22 cellular contexts compared by ENCODE assay signal in the genomic region with DNA sequence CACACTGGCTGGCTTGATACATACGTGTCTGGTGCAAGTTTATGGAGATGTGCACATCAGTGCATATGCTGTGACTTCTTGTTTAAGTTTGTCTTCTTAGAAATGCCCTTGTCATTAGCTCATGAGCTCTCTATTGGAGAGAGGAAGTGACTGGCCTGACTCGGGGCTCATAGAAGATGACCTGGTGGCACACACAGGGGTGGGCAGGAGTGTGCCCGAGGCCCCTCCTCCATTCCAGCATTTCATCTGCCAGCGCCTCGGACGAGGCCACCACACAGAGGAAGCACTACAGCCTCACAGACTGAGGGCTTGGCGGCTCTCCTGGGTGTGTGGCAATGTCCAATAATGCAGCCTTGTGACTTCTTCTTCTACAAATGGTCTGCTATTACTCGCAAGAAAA.
"Had no signal": no experiment of that assay in that cellular context is flagged by ENCODE, and none has a peak within 500 bp of the region (broad histone marks: within the 10 kb centered on the region; RNA-seq: fewer than 3 reads in every experiment).

No MANE protein-coding gene starts in this region.

- H3K4me1 Mint-ChIP-seq: stimulated activated memory B cell treated with anti-CD40 and anti-IgM and Interleukin-4, amounts not matched to agents 10 μg/mL and 1 μg/mL and 100 μg/mL, for 72 hours had no signal

- H3K27me3 ChIP-seq: dorsolateral prefrontal cortex, right atrium auricular region, testis, upper lobe of left lung, uterus had no signal

- H3K4me3 ChIP-seq: dorsolateral prefrontal cortex, lower lobe of right lung, prostate gland, right atrium auricular region, skin epidermis, spleen, testis, tibial artery, upper lobe of left lung, uterus had no signal

- ATAC-seq: left ventricle myocardium superior; stimulated activated memory B cell treated with anti-CD40 and anti-IgM and Interleukin-4, amounts not matched to agents 10 μg/mL and 1 μg/mL and 100 μg/mL, for 72 hours; stimulated activated naive CD8-positive, alpha-beta T cell treated with anti-CD3 and anti-CD28 coated beads, Interleukin-15, Interleukin-2, amounts not matched to agents 100 U/mL and 50 U/mL, for 24 hours had no signal

- DNase-seq: dorsolateral prefrontal cortex; effector CD4-positive, alpha-beta T cell; hypothalamus; left ventricle myocardium superior; lower lobe of right lung; nephron progenitor cell; nucleus accumbens; spleen; stimulated activated CD4-positive, alpha-beta T cell treated with anti-CD3 and anti-CD28 coated beads, Interleukin-4, amount 100 ng/mL, for 4 hours; stimulated activated naive CD8-positive, alpha-beta T cell treated with anti-CD3 and anti-CD28 coated beads, Interleukin-15, Interleukin-2, amounts not matched to agents 100 U/mL and 50 U/mL, for 24 hours; substantia nigra; testis; tibial artery; upper lobe of left lung; uterus had no signal

- H3K27ac ChIP-seq: dorsolateral prefrontal cortex, lower lobe of right lung, prostate gland, right atrium auricular region, skin epidermis, spleen, testis, tibial artery, upper lobe of left lung, uterus had no signal

- H3K9me3 ChIP-seq: lower lobe of right lung, prostate gland, right atrium auricular region, testis, upper lobe of left lung, uterus had no signal

- H3K4me3 Mint-ChIP-seq: nephron progenitor cell; stimulated activated memory B cell treated with anti-CD40 and anti-IgM and Interleukin-4, amounts not matched to agents 10 μg/mL and 1 μg/mL and 100 μg/mL, for 72 hours had no signal

- H3K27ac Mint-ChIP-seq: nephron progenitor cell; stimulated activated memory B cell treated with anti-CD40 and anti-IgM and Interleukin-4, amounts not matched to agents 10 μg/mL and 1 μg/mL and 100 μg/mL, for 72 hours had no signal

- H3K4me1 ChIP-seq: lower lobe of right lung, prostate gland, right atrium auricular region, spleen, testis, tibial artery, upper lobe of left lung, uterus had no signal

- FAIRE-seq: colon, frontal cortex, keratinocyte had no signal

- H3K36me3 ChIP-seq: lower lobe of right lung, prostate gland, right atrium auricular region, spleen, tibial artery, upper lobe of left lung, uterus had no signal
